In genomic region chr15:70698991-70699390, GRCh38 we compare ENCODE assay signal across 15 cellular contexts.
A peak's percentile ranks its signal among the peaks of the same experiment; 100 is the strongest.
DNase-seq lines count a peak whose midpoint lies in the region; ATAC-seq and TF ChIP-seq lines count a peak whose summit lies in the region.
"Had no signal": no experiment of that assay in that cellular context is flagged by ENCODE, and none has a peak within 500 bp of the region (broad histone marks: within the 10 kb centered on the region; RNA-seq: fewer than 3 reads in every experiment).

No MANE protein-coding gene starts in this region.

- H3K4me1 ChIP-seq in HEK293 (ENCODE audit: control insufficient read depth, insufficient read depth, low read length) (peaks cover 52% of the 10 kb centered on the region), lower lobe of right lung (peaks cover 15% of the 10 kb centered on the region), stomach (peaks cover 31 to 77% (median 50%) of the 10 kb centered on the region in 4 donors)

- H3K36me3 ChIP-seq in HEK293 (ENCODE audit: control insufficient read depth in 2 of 2, insufficient read depth in 1 of 2, low read length in 2 of 2) (no peaks in the 10 kb centered on the region), lower lobe of right lung (no peaks in the 10 kb centered on the region), stomach (peaks cover 0 to 4% (median 0%) of the 10 kb centered on the region in 4 donors)

- TF ChIP-seq POLR2A in stomach (IDR thresholded peaks at IDR 0.05) = no peak

- intact Hi-C loops in lower lobe of right lung (cut with DNase I) = no loop called here
- intact Hi-C loops in stomach (cut with DNase I; ENCODE audit: low total_unique reads) = no loop called here

- TF ChIP-seq EP300 in stomach (IDR thresholded peaks at IDR 0.05) = no peak

- 21 to 52% (median 29%) methylated on average over 1 of the region's 1 CpG for WGBS in stomach, 5 donors

- peak; percentile 54 for DNase-seq in astrocyte of the hippocampus (ENCODE audit: low read depth, low spot score)
- no peak for DNase-seq in lower lobe of right lung
- no peak for DNase-seq in stomach
- no peak for DNase-seq in NCI-H1694 treated with DMSO at 0.1 percent for 48 hours (lab: John Stamatoyannopoulos, UW)
- no peak for DNase-seq in GM10248 (ENCODE audit: extremely low spot score)
- DNase-seq in NOMO-1 treated with DMSO at 0.1 percent for 48 hours (lab: John Stamatoyannopoulos, UW; ENCODE audit: unreplicated experiment) = no peak
- DNase-seq: activated CD4-positive, CD25-positive, alpha-beta regulatory T cell treated with anti-CD3 and anti-CD28 coated beads, Interleukin-2, amount 50 U/mL, for 72 hours; activated CD8-positive, alpha-beta memory T cell treated with anti-CD3 and anti-CD28 coated beads, Interleukin-2, amount 50 U/mL, for 4 hours; activated naive CD4-positive, alpha-beta T cell treated with anti-CD3 and anti-CD28 coated beads, Interleukin-2, amount 10 ng/mL, durations not matched to agents 7 days and 5 days; NCI-H774; RPMI8226; stimulated activated CD4-positive, alpha-beta T cell treated with anti-CD3 and anti-CD28 coated beads, Interleukin-2, amount 100 ng/mL, for 24 hours had no signal

- POLR2A ChIA-PET in HEK293 (lab: Yijun Ruan, JAX) = no interaction called here
- POLR2A ChIA-PET in GM10248 (lab: Yijun Ruan, JAX) = no interaction called here

- H3K27ac ChIP-seq in HEK293 (ENCODE audit: extremely low read depth, low read depth, low read length) = no peak overlapping the region
- H3K27ac ChIP-seq in lower lobe of right lung = peak overlapping the region; percentile 1
- H3K27ac ChIP-seq in stomach = peak overlapping the region in 4 of 5 donors; percentile 58 to 79 (median 74)

- H3K4me3 ChIP-seq in HEK293 (ENCODE audit: low read depth, low read length) (no peak overlapping the region), lower lobe of right lung (no peak overlapping the region), stomach (no peak overlapping the region)

- no peaks in the 10 kb centered on the region for H3K27me3 ChIP-seq in lower lobe of right lung (ENCODE audit: low read depth)
- H3K27me3 ChIP-seq in stomach = no peaks in the 10 kb centered on the region

- CTCF ChIA-PET in HEK293 (lab: Yijun Ruan, JAX) (no interaction called here), GM10248 (lab: Yijun Ruan, JAX) (no interaction called here)

- H3K9me3 ChIP-seq in HEK293 (ENCODE audit: control insufficient read depth, insufficient read depth, low read depth, low read length) = no peaks in the 10 kb centered on the region
- H3K9me3 ChIP-seq in lower lobe of right lung = no peaks in the 10 kb centered on the region
- no peaks in the 10 kb centered on the region for H3K9me3 ChIP-seq in stomach

- ATAC-seq in lower lobe of right lung (no peak), GM18511 (IDR thresholded peaks at IDR 0.05; ENCODE audit: unreplicated experiment) (no peak)
- ATAC-seq: HepG2 had no signal

- TF ChIP-seq CTCF in HEK293 (tag by site-specific recombination; IDR thresholded peaks at IDR 0.05) (no peak), lower lobe of right lung (IDR thresholded peaks at IDR 0.05) (no peak), stomach (IDR thresholded peaks at IDR 0.05) (no peak), GM10248 (IDR thresholded peaks at IDR 0.05; ENCODE audit: control extremely low read depth, extremely low read depth, low read depth, missing control alignments) (no peak)

TF ChIP-seq in HEK293, 187 proteins besides CTCF, POLR2A, EP300 and RAD21:
- TF ChIP-seq ZNF280C (tag by site-specific recombination; IDR thresholded peaks at IDR 0.05) (no peak), ZNF664 (tag by site-specific recombination; IDR thresholded peaks at IDR 0.05) (no peak), WT1 (tag by site-specific recombination; IDR thresholded peaks at IDR 0.05) (no peak), INSM2 (tag by site-specific recombination; IDR thresholded peaks at IDR 0.05) (no peak), ZBTB8A (tag by site-specific recombination; IDR thresholded peaks at IDR 0.05) (0 out of 2 replicates have a peak, but pooled peaks have one; percentile 2)
- TF ChIP-seq, protein P1, sequence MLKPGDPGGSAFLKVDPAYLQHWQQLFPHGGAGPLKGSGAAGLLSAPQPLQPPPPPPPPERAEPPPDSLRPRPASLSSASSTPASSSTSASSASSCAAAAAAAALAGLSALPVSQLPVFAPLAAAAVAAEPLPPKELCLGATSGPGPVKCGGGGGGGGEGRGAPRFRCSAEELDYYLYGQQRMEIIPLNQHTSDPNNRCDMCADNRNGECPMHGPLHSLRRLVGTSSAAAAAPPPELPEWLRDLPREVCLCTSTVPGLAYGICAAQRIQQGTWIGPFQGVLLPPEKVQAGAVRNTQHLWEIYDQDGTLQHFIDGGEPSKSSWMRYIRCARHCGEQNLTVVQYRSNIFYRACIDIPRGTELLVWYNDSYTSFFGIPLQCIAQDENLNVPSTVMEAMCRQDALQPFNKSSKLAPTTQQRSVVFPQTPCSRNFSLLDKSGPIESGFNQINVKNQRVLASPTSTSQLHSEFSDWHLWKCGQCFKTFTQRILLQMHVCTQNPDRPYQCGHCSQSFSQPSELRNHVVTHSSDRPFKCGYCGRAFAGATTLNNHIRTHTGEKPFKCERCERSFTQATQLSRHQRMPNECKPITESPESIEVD (tag by site-specific recombination; IDR thresholded peaks at IDR 0.05) = peak; percentile 59
- TF ChIP-seq, protein P2, sequence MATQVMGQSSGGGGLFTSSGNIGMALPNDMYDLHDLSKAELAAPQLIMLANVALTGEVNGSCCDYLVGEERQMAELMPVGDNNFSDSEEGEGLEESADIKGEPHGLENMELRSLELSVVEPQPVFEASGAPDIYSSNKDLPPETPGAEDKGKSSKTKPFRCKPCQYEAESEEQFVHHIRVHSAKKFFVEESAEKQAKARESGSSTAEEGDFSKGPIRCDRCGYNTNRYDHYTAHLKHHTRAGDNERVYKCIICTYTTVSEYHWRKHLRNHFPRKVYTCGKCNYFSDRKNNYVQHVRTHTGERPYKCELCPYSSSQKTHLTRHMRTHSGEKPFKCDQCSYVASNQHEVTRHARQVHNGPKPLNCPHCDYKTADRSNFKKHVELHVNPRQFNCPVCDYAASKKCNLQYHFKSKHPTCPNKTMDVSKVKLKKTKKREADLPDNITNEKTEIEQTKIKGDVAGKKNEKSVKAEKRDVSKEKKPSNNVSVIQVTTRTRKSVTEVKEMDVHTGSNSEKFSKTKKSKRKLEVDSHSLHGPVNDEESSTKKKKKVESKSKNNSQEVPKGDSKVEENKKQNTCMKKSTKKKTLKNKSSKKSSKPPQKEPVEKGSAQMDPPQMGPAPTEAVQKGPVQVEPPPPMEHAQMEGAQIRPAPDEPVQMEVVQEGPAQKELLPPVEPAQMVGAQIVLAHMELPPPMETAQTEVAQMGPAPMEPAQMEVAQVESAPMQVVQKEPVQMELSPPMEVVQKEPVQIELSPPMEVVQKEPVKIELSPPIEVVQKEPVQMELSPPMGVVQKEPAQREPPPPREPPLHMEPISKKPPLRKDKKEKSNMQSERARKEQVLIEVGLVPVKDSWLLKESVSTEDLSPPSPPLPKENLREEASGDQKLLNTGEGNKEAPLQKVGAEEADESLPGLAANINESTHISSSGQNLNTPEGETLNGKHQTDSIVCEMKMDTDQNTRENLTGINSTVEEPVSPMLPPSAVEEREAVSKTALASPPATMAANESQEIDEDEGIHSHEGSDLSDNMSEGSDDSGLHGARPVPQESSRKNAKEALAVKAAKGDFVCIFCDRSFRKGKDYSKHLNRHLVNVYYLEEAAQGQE (tag by site-specific recombination; IDR thresholded peaks at IDR 0.05) = no peak
